8 cellular contexts compared by ENCODE assay signal in genomic region chr1:226738421-226738994, GRCh38. TPM values are rescaled to one million over a fixed set of nuclear protein-coding genes. Genes with fewer than 3 reads are reported as not detected.
DNase-seq lines count a peak whose midpoint lies in the region; ATAC-seq lines count a peak whose summit lies in the region.

No MANE protein-coding gene starts in this region.

- no peaks in the 10 kb centered on the region for H3K9me3 Mint-ChIP-seq in T-cell
- no peaks in the 10 kb centered on the region for H3K9me3 Mint-ChIP-seq in central memory CD8-positive, alpha-beta T cell
- H3K9me3 Mint-ChIP-seq in stimulated activated effector memory CD8-positive, alpha-beta T cell treated with anti-CD3 and anti-CD28 coated beads, Interleukin-12 subunit alpha, Interleukin-12 subunit beta, amount 100 ng/mL, for 72 hours = no peaks in the 10 kb centered on the region

- peak overlapping the region; percentile 96 to 98 for H3K27ac Mint-ChIP-seq in T-cell
- H3K27ac Mint-ChIP-seq in central memory CD8-positive, alpha-beta T cell (ENCODE audit: low read depth) = peak overlapping the region; percentile 97
- H3K27ac Mint-ChIP-seq in stimulated activated effector memory CD8-positive, alpha-beta T cell treated with anti-CD3 and anti-CD28 coated beads, Interleukin-12 subunit alpha, Interleukin-12 subunit beta, amount 100 ng/mL, for 72 hours = peak overlapping the region; percentile 87

- H3K27ac ChIP-seq in layer of hippocampus (ENCODE audit: low read depth, low read length) = peak overlapping the region; percentile 96

- DNase-seq in activated T-cell treated with anti-CD3 and anti-CD28 coated beads for 48 hours (ENCODE audit: low read depth) = peak; percentile 49
- DNase-seq in activated T-cell treated with anti-CD3 and anti-CD28 coated beads for 4 hours = no peak
- peak in 19 of 34 experiments; percentile 27 to 61 (median 45) for DNase-seq in T-cell
- peak in 1 of 2 donors; percentile 32 for DNase-seq in central memory CD8-positive, alpha-beta T cell (ENCODE audit: low spot score in 2 of 2)
- peak; percentile 36 to 77 for DNase-seq in stimulated activated effector memory CD8-positive, alpha-beta T cell treated with anti-CD3 and anti-CD28 coated beads, Interleukin-12 subunit alpha, Interleukin-12 subunit beta, amount 100 ng/mL, for 72 hours (ENCODE audit: low spot score in 2 of 2)
- DNase-seq in GF-D8 (lab: John Stamatoyannopoulos, UW) = no peak

- H3K27me3 ChIP-seq in layer of hippocampus (ENCODE audit: control insufficient read depth, insufficient read depth, low read length) = no peaks in the 10 kb centered on the region

- ATAC-seq in HG03196 (IDR thresholded peaks at IDR 0.05; ENCODE audit: unreplicated experiment) (peak; percentile 27), T-cell (replicated peaks in 1 of 4) (peak; percentile 1 to 32 (median 24))
- peak; percentile 11 for ATAC-seq in central memory CD8-positive, alpha-beta T cell (replicated peaks; ENCODE audit: extremely low read depth, poor library complexity, severe bottlenecking)
- ATAC-seq in stimulated activated effector memory CD8-positive, alpha-beta T cell treated with anti-CD3 and anti-CD28 coated beads, Interleukin-12 subunit alpha, Interleukin-12 subunit beta, amount 100 ng/mL, for 72 hours = peak; percentile 45

- no peaks in the 10 kb centered on the region for H3K27me3 Mint-ChIP-seq in T-cell
- no peaks in the 10 kb centered on the region for H3K27me3 Mint-ChIP-seq in central memory CD8-positive, alpha-beta T cell

- H3K4me3 Mint-ChIP-seq in T-cell = peak overlapping the region; percentile 85 to 95 (median 90)
- peak overlapping the region; percentile 96 for H3K4me3 Mint-ChIP-seq in central memory CD8-positive, alpha-beta T cell
- peak overlapping the region; percentile 81 for H3K4me3 Mint-ChIP-seq in stimulated activated effector memory CD8-positive, alpha-beta T cell treated with anti-CD3 and anti-CD28 coated beads, Interleukin-12 subunit alpha, Interleukin-12 subunit beta, amount 100 ng/mL, for 72 hours

- H3K36me3 Mint-ChIP-seq in T-cell = peaks cover 28% of the 10 kb centered on the region
- H3K36me3 Mint-ChIP-seq in central memory CD8-positive, alpha-beta T cell (ENCODE audit: insufficient read depth) = peaks cover 50% of the 10 kb centered on the region
- H3K36me3 Mint-ChIP-seq in stimulated activated effector memory CD8-positive, alpha-beta T cell treated with anti-CD3 and anti-CD28 coated beads, Interleukin-12 subunit alpha, Interleukin-12 subunit beta, amount 100 ng/mL, for 72 hours = peaks cover 40% of the 10 kb centered on the region

- H3K4me1 Mint-ChIP-seq in T-cell = peaks cover 36 to 49% (median 45%) of the 10 kb centered on the region in 3 donors
- peaks cover 39% of the 10 kb centered on the region for H3K4me1 Mint-ChIP-seq in central memory CD8-positive, alpha-beta T cell
- H3K4me1 Mint-ChIP-seq in stimulated activated effector memory CD8-positive, alpha-beta T cell treated with anti-CD3 and anti-CD28 coated beads, Interleukin-12 subunit alpha, Interleukin-12 subunit beta, amount 100 ng/mL, for 72 hours = peaks cover 32% of the 10 kb centered on the region

- CTCF ChIA-PET in T-cell (lab: Charles Lee) = interaction anchor here in 1 of 2 donors (1.0 kb wide), 1 partner anchor 87 kb away, joined by 4 read pairs; no protein-coding TSS in a partner anchor

- POLR2A ChIA-PET in T-cell (lab: Charles Lee) = interaction anchor here (0.7 to 1.4 kb wide), 5 partner anchors 8 to 676 kb away, joined by 3 to 12 read pairs (median 5); partner anchors contain the start of gene H3-3A (in 1 of the 2)

RNA-seq across cellular contexts. Expression of gene ITPKB, which starts 0.6 kb away (rescaled TPM):
- total RNA-seq in T-cell = 100 to 1,000 TPM; 153 to 351 (median 179) TPM

Comparison
In these comparisons a context has a peak if more than half of its experiments do, and no peak if none do; other contexts are left out.
1. DNase-seq: peak in activated T-cell treated with anti-CD3 and anti-CD28 coated beads for 48 hours (single experiment), T-cell (19 of 34) and stimulated activated effector memory CD8-positive, alpha-beta T cell treated with anti-CD3 and anti-CD28 coated beads, Interleukin-12 subunit alpha, Interleukin-12 subunit beta, amount 100 ng/mL, for 72 hours (2 of 2); none in activated T-cell treated with anti-CD3 and anti-CD28 coated beads for 4 hours (single experiment) and GF-D8 (single experiment).
2. Peak in every context shown above with its lines, with median percentiles within 50 percentile points of each other: ATAC-seq, H3K27ac Mint-ChIP-seq and H3K4me3 Mint-ChIP-seq.